In the genomic region with DNA sequence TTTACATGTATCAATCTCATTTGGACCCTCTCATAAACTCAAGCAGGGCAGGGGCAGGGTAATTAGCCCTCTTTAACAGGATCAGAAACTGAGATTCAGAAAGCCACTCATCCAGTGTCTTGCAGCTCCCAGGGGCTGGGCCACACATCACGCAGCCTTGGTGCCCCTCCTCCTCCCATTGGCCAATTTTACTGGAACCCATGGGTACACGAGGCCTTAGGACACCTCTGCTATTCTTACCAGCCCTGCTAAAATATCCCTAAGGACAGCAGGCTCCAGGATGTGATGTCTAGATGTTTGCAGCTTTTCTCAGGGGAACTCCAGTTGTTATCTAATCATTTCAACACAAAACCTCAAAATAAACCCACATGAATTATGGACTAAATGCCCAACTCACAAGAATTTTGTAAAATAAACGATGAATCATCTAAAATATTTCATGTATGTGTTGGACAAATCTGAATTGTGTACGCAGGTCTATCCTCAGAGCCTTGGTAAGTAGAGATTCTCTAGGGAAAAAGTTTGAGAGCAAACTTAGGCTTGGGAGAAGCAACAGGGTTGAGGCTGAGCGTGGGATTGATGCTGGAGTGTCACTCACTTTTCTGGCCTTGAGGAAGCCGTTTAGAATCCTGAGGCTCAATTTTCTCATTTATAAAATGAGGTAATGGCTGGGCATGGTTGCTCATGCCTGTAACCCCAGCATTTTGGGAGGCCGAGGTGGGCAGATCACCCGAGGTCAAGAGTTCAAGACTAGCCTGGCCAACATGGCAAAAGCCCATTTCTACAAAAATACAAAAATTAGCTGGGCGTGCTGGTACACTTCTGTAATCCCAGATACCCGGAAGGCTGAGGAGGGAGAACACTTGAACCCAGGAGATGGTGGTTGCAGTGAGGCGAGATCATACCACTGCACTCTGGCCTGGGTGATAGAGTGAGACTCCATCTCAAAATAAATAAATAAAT, we compare ENCODE assay signal across 11 cellular contexts.
DNase-seq lines count a peak whose midpoint lies in the region; ATAC-seq, FAIRE-seq and TF ChIP-seq lines count a peak whose summit lies in the region.
"Had no signal": no experiment of that assay in that cellular context is flagged by ENCODE, and none has a peak within 500 bp of the region (broad histone marks: within the 10 kb centered on the region; RNA-seq: fewer than 3 reads in every experiment).

No MANE protein-coding gene starts in this region.

- TF ChIP-seq RAD21 in IMR-90 (IDR thresholded peaks at IDR 0.05; ENCODE audit: low read length) = peak; percentile 56

- peak overlapping the region; percentile 99 for H4K91ac ChIP-seq in IMR-90 (ENCODE audit: insufficient read depth, low read depth, low read length)

- peak overlapping the region; percentile 82; the same call in 2 of the 3 replicates for H2BK15ac ChIP-seq in IMR-90 (ENCODE audit: low read depth, low read length)

- H3K4me1 ChIP-seq in IMR-90 (ENCODE audit: control insufficient read depth, insufficient read depth, low read length) = peaks cover 37% of the 10 kb centered on the region

- H3K56ac ChIP-seq in IMR-90 (ENCODE audit: extremely low read depth, insufficient read depth, low read length) = peak overlapping the region; percentile 73

- TF ChIP-seq POLR2A in IMR-90 (IDR thresholded peaks at IDR 0.05; ENCODE audit: low read depth, low read length) = 0 out of 2 replicates have a peak, but pooled peaks have one; percentile 22

- CTCF ChIA-PET in IMR-90 (lab: Yijun Ruan, JAX) = interaction anchor here (0.6 to 0.8 kb wide), 3 partner anchors 18 to 116 kb away, joined by 3 to 5 read pairs (median 3); no protein-coding TSS in a partner anchor

- peak; percentile 99 for DNase-seq in AG09309 (ENCODE audit: low read depth)
- DNase-seq in IMR-90 = peak; percentile 99
- peak; percentile 66 for DNase-seq in bronchial epithelial cell (ENCODE audit: low read depth)
- peak; percentile 28 to 90 for DNase-seq in lung microvascular endothelial cell (ENCODE audit: low read depth in 2 of 2)
- no peak for DNase-seq in activated naive CD4-positive, alpha-beta T cell (lab: John Stamatoyannopoulos, UW)
- DNase-seq in sciatic nerve (ENCODE audit: low spot score) = no peak
- DNase-seq in SHP77 (lab: John Stamatoyannopoulos, UW) = no peak
- DNase-seq in medulla oblongata (ENCODE audit: extremely low spot score) = no peak
- DNase-seq: body of pancreas; stimulated activated CD4-positive, alpha-beta T cell treated with anti-CD3 and anti-CD28 coated beads, Interleukin-12 subunit alpha, Interleukin-12 subunit beta, amount 100 ng/mL, for 4 hours had no signal

- no peaks in the 10 kb centered on the region for H3K36me3 ChIP-seq in IMR-90 (ENCODE audit: control insufficient read depth, insufficient read depth, low read length)
- no peaks in the 10 kb centered on the region for H3K36me3 ChIP-seq in bronchial epithelial cell (ENCODE audit: control insufficient read depth, insufficient read depth, low read length)

- peak overlapping the region; percentile 78 for H2BK5ac ChIP-seq in IMR-90 (ENCODE audit: low read depth, low read length, poor library complexity, severe bottlenecking)

- intact Hi-C loops in IMR-90 (cut with micrococcal nuclease) (loop anchor here (5.0 kb wide), 3 partner anchors 39 to 146 kb away; a partner anchor contains a TSS), sciatic nerve (cut with DNase I) (no loop called here)

- no peak overlapping the region for H2AFZ ChIP-seq in IMR-90 (replicated peaks; ENCODE audit: low read length, poor library complexity)

- H3K4ac ChIP-seq in IMR-90 (ENCODE audit: low read depth, low read length) = peak overlapping the region; percentile 97

- H3K27ac ChIP-seq in IMR-90 (ENCODE audit: insufficient read depth, low read length) = peak overlapping the region; percentile 75
- H3K27ac ChIP-seq: body of pancreas had no signal

- peaks cover 27% of the 10 kb centered on the region for H3K9me1 ChIP-seq in IMR-90 (ENCODE audit: insufficient read depth, low read length)

- H4K20me1 ChIP-seq in IMR-90 (ENCODE audit: insufficient read depth, low read length) = no peaks in the 10 kb centered on the region

- peak overlapping the region; percentile 91 for H2AK5ac ChIP-seq in IMR-90 (ENCODE audit: low read depth, low read length)

- H3K18ac ChIP-seq in IMR-90 (ENCODE audit: low read depth, low read length) = peak overlapping the region; percentile 74

- H4K8ac ChIP-seq in IMR-90 (ENCODE audit: low read depth in 2 of 2, low read length in 2 of 2) = peak overlapping the region; percentile 65 to 85

- POLR2A ChIA-PET in IMR-90 (lab: Charles Lee; ENCODE audit: unreplicated experiment) = interaction anchor here (0.6 kb wide), 1 partner anchor 112 kb away, joined by 3 read pairs; no protein-coding TSS in a partner anchor

- no peak overlapping the region for H3K4me2 ChIP-seq in IMR-90 (ENCODE audit: low read depth, low read length)

- H3K79me1 ChIP-seq in IMR-90 (ENCODE audit: low read depth in 1 of 2, low read length in 2 of 2) = peaks cover 0 to 4% of the 10 kb centered on the region in 2 experiments; a peak in 1 of 4 replicates

- FAIRE-seq in bronchial epithelial cell (lab: Jason Lieb, UNC) = no peak

- H2BK20ac ChIP-seq in IMR-90 (ENCODE audit: low read depth, low read length) = peak overlapping the region; percentile 98

- H3K14ac ChIP-seq in IMR-90 (replicated peaks; ENCODE audit: low read depth, low read length) = peak overlapping the region; percentile 92

- WGBS in IMR-90 (ENCODE audit: extremely low coverage in 2 of 2, insufficient read length in 1 of 2), 2 experiments = 0% methylated on average over 1 of the region's 11 CpGs; no CpG with 5 or more reads in 1 of the 2 experiments

- peak overlapping the region; percentile 75 for H4K5ac ChIP-seq in IMR-90 (ENCODE audit: low read depth, low read length)

- peak overlapping the region; percentile 89 for H3K23ac ChIP-seq in IMR-90 (ENCODE audit: low read depth, low read length)

- no peaks in the 10 kb centered on the region for H3K9me3 ChIP-seq in IMR-90 (ENCODE audit: control insufficient read depth, insufficient read depth, low read length)
- H3K9me3 ChIP-seq: body of pancreas had no signal

- H3K9ac ChIP-seq in IMR-90 (ENCODE audit: low read depth, low read length) = peak overlapping the region; percentile 5; the same call in 1 of the 2 replicates

- no peak for TF ChIP-seq CTCF in AG09309 (IDR thresholded peaks at IDR 0.05; ENCODE audit: control insufficient read depth, insufficient read depth, low read depth, low read length, missing control alignments)
- no peak for TF ChIP-seq CTCF in IMR-90 (conservative IDR thresholded peaks at IDR 0.05; ENCODE audit: low read depth, low read length)
- no peak for TF ChIP-seq CTCF in bronchial epithelial cell (IDR thresholded peaks at IDR 0.05; ENCODE audit: insufficient read depth, low read length, severe bottlenecking)

- no peak overlapping the region for H3K4me3 ChIP-seq in AG09309 (ENCODE audit: control insufficient read depth, low read depth, low read length)
- no peak overlapping the region for H3K4me3 ChIP-seq in IMR-90 (ENCODE audit: insufficient read depth, low read depth, low read length)
- no peak overlapping the region for H3K4me3 ChIP-seq in bronchial epithelial cell (ENCODE audit: low read depth, low read length)
- H3K4me3 ChIP-seq: body of pancreas had no signal

- no TSS peak for BruUV-seq in IMR-90 (replicated peaks; lab: Mats Ljungman, UMichigan)

- dilution Hi-C loops in IMR-90 (cut with HindIII; ENCODE audit: low sequenced_read_pairs, unreplicated experiment) = no loop called here

- H2BK120ac ChIP-seq in IMR-90 (ENCODE audit: low read depth, low read length) = peak overlapping the region; percentile 99

- in situ Hi-C loops in IMR-90 (cut with MboI; ENCODE audit: low sequenced_read_pairs) = no loop called here

- H3K27me3 ChIP-seq in IMR-90 (ENCODE audit: control insufficient read depth, insufficient read depth, low read length) (no peaks in the 10 kb centered on the region; the same call in 1 of the 2 replicates), bronchial epithelial cell (ENCODE audit: control insufficient read depth, insufficient read depth, low read length) (no peaks in the 10 kb centered on the region)
- H3K27me3 ChIP-seq: body of pancreas had no signal

- peak overlapping the region; percentile 21 for H2AK9ac ChIP-seq in IMR-90 (replicated peaks; ENCODE audit: low read depth, low read length, poor library complexity)

- ATAC-seq in IMR-90 (ENCODE audit: low read depth) = peak; percentile 87
- ATAC-seq in sciatic nerve = no peak
- ATAC-seq: body of pancreas; stimulated activated memory B cell treated with anti-CD40 and anti-IgM and Interleukin-4, amounts not matched to agents 10 μg/mL and 1 μg/mL and 100 μg/mL, for 72 hours had no signal

TF ChIP-seq in IMR-90, 13 proteins besides CTCF, POLR2A, EP300 and RAD21 (continues in another document):
- TF ChIP-seq RFX5 (IDR thresholded peaks at IDR 0.05; ENCODE audit: low read depth, low read length) (no peak), MXI1 (IDR thresholded peaks at IDR 0.05; ENCODE audit: borderline replicate concordance, low read depth, low read length) (no peak), BHLHE40 (IDR thresholded peaks at IDR 0.05; ENCODE audit: low read depth, low read length) (peak; percentile 52), CHD1 (IDR thresholded peaks at IDR 0.05; ENCODE audit: low read depth, low read length) (no peak), NFE2L2 (IDR thresholded peaks at IDR 0.05; ENCODE audit: low read depth, low read length) (peak; percentile 56; the same call in 1 of the 2 replicates), MAFK (IDR thresholded peaks at IDR 0.05; ENCODE audit: low read depth, low read length) (peak; percentile 71), FOS (IDR thresholded peaks at IDR 0.05; ENCODE audit: low read depth, low read length) (peak; percentile 96)
- TF ChIP-seq, protein P1, sequence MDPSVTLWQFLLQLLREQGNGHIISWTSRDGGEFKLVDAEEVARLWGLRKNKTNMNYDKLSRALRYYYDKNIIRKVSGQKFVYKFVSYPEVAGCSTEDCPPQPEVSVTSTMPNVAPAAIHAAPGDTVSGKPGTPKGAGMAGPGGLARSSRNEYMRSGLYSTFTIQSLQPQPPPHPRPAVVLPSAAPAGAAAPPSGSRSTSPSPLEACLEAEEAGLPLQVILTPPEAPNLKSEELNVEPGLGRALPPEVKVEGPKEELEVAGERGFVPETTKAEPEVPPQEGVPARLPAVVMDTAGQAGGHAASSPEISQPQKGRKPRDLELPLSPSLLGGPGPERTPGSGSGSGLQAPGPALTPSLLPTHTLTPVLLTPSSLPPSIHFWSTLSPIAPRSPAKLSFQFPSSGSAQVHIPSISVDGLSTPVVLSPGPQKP (IDR thresholded peaks at IDR 0.05; ENCODE audit: borderline replicate concordance, low read depth, low read length) = no peak
- TF ChIP-seq, protein P2, sequence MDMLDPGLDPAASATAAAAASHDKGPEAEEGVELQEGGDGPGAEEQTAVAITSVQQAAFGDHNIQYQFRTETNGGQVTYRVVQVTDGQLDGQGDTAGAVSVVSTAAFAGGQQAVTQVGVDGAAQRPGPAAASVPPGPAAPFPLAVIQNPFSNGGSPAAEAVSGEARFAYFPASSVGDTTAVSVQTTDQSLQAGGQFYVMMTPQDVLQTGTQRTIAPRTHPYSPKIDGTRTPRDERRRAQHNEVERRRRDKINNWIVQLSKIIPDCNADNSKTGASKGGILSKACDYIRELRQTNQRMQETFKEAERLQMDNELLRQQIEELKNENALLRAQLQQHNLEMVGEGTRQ (IDR thresholded peaks at IDR 0.05; ENCODE audit: low read depth, low read length) = 0 out of 2 replicates have a peak, but pooled peaks have one; percentile 21

Comparison
In these comparisons a context has a peak if more than half of its experiments do, and no peak if none do; other contexts are left out.
1. DNase-seq: peak in AG09309 (single experiment), IMR-90 (single experiment), bronchial epithelial cell (single experiment) and lung microvascular endothelial cell (2 of 2); none in activated naive CD4-positive, alpha-beta T cell (0 of 4), sciatic nerve (single experiment), SHP77 (0 of 2) and medulla oblongata (single experiment).